Comparison of ENCODE assay signal across 25 cellular contexts in genomic region chr12:22781339-22781738, GRCh38.
DNase-seq lines count a peak whose midpoint lies in the region; ATAC-seq and TF ChIP-seq lines count a peak whose summit lies in the region.
"Had no signal": no experiment of that assay in that cellular context is flagged by ENCODE, and none has a peak within 500 bp of the region (broad histone marks: within the 10 kb centered on the region; RNA-seq: fewer than 3 reads in every experiment).

No MANE protein-coding gene starts in this region.

- no peak for TF ChIP-seq POLR2A in heart left ventricle (IDR thresholded peaks at IDR 0.05)

- peaks cover 0 to 9% (median 0%) of the 10 kb centered on the region in 12 donors for H3K9me3 ChIP-seq in heart left ventricle
- H3K9me3 ChIP-seq: MG63 had no signal

- WGBS in heart left ventricle, 4 donors: 70 to 78% (median 75%) methylated on average over 3 of the region's 3 CpGs

- no peaks in the 10 kb centered on the region for H3K36me3 ChIP-seq in heart left ventricle
- H3K36me3 ChIP-seq: BLaER1 treated with 17β-estradiol and CSF1 and Interleukin-3, amounts not matched to agents 10 nM and 100 nM; MG63 had no signal

- no peaks in the 10 kb centered on the region for H3K4me1 ChIP-seq in heart left ventricle

- H3K4me3 ChIP-seq in heart left ventricle (no peak overlapping the region), choroid plexus epithelial cell (ENCODE audit: low read depth, low read length) (no peak overlapping the region)
- H3K4me3 ChIP-seq: BLaER1 treated with 17β-estradiol and CSF1 and Interleukin-3, amounts not matched to agents 10 nM and 100 nM; GM23248; MG63 had no signal

- no peak overlapping the region for H3K27ac ChIP-seq in heart left ventricle
- H3K27ac ChIP-seq: BLaER1 treated with 17β-estradiol and CSF1 and Interleukin-3, amounts not matched to agents 10 nM and 100 nM; GM23248; RWPE1 had no signal

- TF ChIP-seq CTCF in heart left ventricle (IDR thresholded peaks at IDR 0.05): no peak
- peak; percentile 10 for TF ChIP-seq CTCF in choroid plexus epithelial cell (conservative IDR thresholded peaks at IDR 0.05; ENCODE audit: low read depth, low read length)

- ATAC-seq in Right ventricle myocardium inferior: no peak
- no peak for ATAC-seq in heart left ventricle
- no peak for ATAC-seq in HG03342 (IDR thresholded peaks at IDR 0.05; ENCODE audit: unreplicated experiment)
- ATAC-seq in HG03520 (IDR thresholded peaks at IDR 0.05; ENCODE audit: unreplicated experiment): no peak
- ATAC-seq: CD8-positive, alpha-beta T cell; Panc1 had no signal

- DNase-seq in Right ventricle myocardium inferior (ENCODE audit: missing footprints): peak; percentile 30
- no peak for DNase-seq in heart left ventricle
- DNase-seq in NCI-H69 (lab: John Stamatoyannopoulos, UW): peak; percentile 0
- no peak for DNase-seq in choroid plexus epithelial cell (ENCODE audit: low read depth)
- DNase-seq in activated CD4-positive, CD25-positive, alpha-beta regulatory T cell treated with anti-CD3 and anti-CD28 coated beads, Interleukin-2, amount 50 U/mL, for 72 hours: no peak
- DNase-seq: Caco-2; CD8-positive, alpha-beta T cell; DMS53; GM23248; H7; IMR-90; KG1; MG63; NCI-H1105 treated with DMSO at 0.1 percent for 48 hours; NCI-H146; NCI-H2029; NCI-H446; NCI-H524 treated with DMSO at 0.1 percent for 48 hours; NCI-H82; SHP77 treated with DMSO at 0.1 percent for 48 hours had no signal

- H3K27me3 ChIP-seq in heart left ventricle: no peaks in the 10 kb centered on the region
- H3K27me3 ChIP-seq: BLaER1 treated with 17β-estradiol and CSF1 and Interleukin-3, amounts not matched to agents 10 nM and 100 nM; MG63 had no signal

- intact Hi-C loops in Right ventricle myocardium inferior (cut with DNase I) (no loop called here), heart left ventricle (cut with DNase I) (no loop called here)

Comparison
In these comparisons a context has a peak if more than half of its experiments do, and no peak if none do; other contexts are left out.
1. DNase-seq: peak in Right ventricle myocardium inferior (single experiment) and NCI-H69 (single experiment); none in heart left ventricle (0 of 5), choroid plexus epithelial cell (single experiment) and activated CD4-positive, CD25-positive, alpha-beta regulatory T cell treated with anti-CD3 and anti-CD28 coated beads, Interleukin-2, amount 50 U/mL, for 72 hours (single experiment).